ENCODE assay signal across 9 cellular contexts in genomic region chr6:24908555-24908954, GRCh38. TPM values are rescaled to one million over a fixed set of nuclear protein-coding genes. Genes with fewer than 3 reads are reported as not detected.
DNase-seq lines count a peak whose midpoint lies in the region; ATAC-seq, FAIRE-seq and TF ChIP-seq lines count a peak whose summit lies in the region.
"Had no signal": no experiment of that assay in that cellular context is flagged by ENCODE, and none has a peak within 500 bp of the region (broad histone marks: within the 10 kb centered on the region; RNA-seq: fewer than 3 reads in every experiment).

No MANE protein-coding gene starts in this region.

- H3K27me3 ChIP-seq in astrocyte (ENCODE audit: insufficient read depth, low read length) (peaks cover 8% of the 10 kb centered on the region), neuron (ENCODE audit: insufficient read depth, low read length) (no peaks in the 10 kb centered on the region)

- H4K20me1 ChIP-seq in astrocyte (ENCODE audit: insufficient read depth, low read length) = no peaks in the 10 kb centered on the region

- H3K79me2 ChIP-seq in astrocyte (ENCODE audit: insufficient read depth, low read length) = no peaks in the 10 kb centered on the region

- H3K4me3 ChIP-seq in astrocyte (ENCODE audit: insufficient read depth, low read depth, low read length) = no peak overlapping the region
- H3K4me3 ChIP-seq in neuron (ENCODE audit: low read length) = no peak overlapping the region

- H3K4me1 Mint-ChIP-seq in CD14-positive monocyte (peaks cover 90% of the 10 kb centered on the region), HFFc6 (ENCODE audit: low read depth) (peaks cover 55% of the 10 kb centered on the region), astrocyte (ENCODE audit: low read depth, unreplicated experiment) (peaks cover 3% of the 10 kb centered on the region)

- H3K9me3 Mint-ChIP-seq in CD14-positive monocyte (peaks cover 0 to 3% (median 2%) of the 10 kb centered on the region in 7 donors), HFFc6 (no peaks in the 10 kb centered on the region; the same call in 1 of the 2 replicates), astrocyte (ENCODE audit: unreplicated experiment) (peaks cover 2% of the 10 kb centered on the region)

- FAIRE-seq in astrocyte (lab: Jason Lieb, UNC) = no peak

- H3K4me1 ChIP-seq in astrocyte (ENCODE audit: insufficient read depth, low read length) (peaks cover 6% of the 10 kb centered on the region), neuron (ENCODE audit: insufficient read depth, low read length) (peaks cover 45% of the 10 kb centered on the region)

- H3K27ac Mint-ChIP-seq in CD14-positive monocyte = peak overlapping the region; percentile 84 to 95 (median 92)
- H3K27ac Mint-ChIP-seq in HFFc6 = peak overlapping the region; percentile 66
- H3K27ac Mint-ChIP-seq in astrocyte (ENCODE audit: unreplicated experiment) = no peak overlapping the region

- TF ChIP-seq CTCF in CD14-positive monocyte (IDR thresholded peaks at IDR 0.05) (no peak), HFFc6 (IDR thresholded peaks at IDR 0.05) (no peak), astrocyte (IDR thresholded peaks at IDR 0.05; ENCODE audit: insufficient read depth, low read depth, low read length) (no peak)

- no peak overlapping the region for H3K27ac ChIP-seq in astrocyte (ENCODE audit: low read depth, low read length)

- intact Hi-C loops in CD14-positive monocyte (cut with micrococcal nuclease) = no loop called here
- intact Hi-C loops in posterior vena cava (cut with DNase I) = no loop called here

- H3K9me3 ChIP-seq in astrocyte (ENCODE audit: insufficient read depth, low read depth, low read length) (no peaks in the 10 kb centered on the region), neuron (ENCODE audit: low read length) (peaks cover 7% of the 10 kb centered on the region)

- DNase-seq in CD14-positive monocyte (ENCODE audit: low spot score) (no peak), HFFc6 (peak; percentile 43), astrocyte (ENCODE audit: low read depth) (no peak), posterior vena cava (ENCODE audit: low spot score) (no peak), Kasumi-1 (lab: John Stamatoyannopoulos, UW) (no peak), germinal center (ENCODE audit: low spot score) (no peak)
- DNase-seq: NCI-H1436 had no signal

- H3K9ac ChIP-seq in astrocyte (ENCODE audit: low read length) = no peak overlapping the region

- no peak for ATAC-seq in HG03095 (IDR thresholded peaks at IDR 0.05; ENCODE audit: unreplicated experiment)

- H3K36me3 Mint-ChIP-seq in CD14-positive monocyte (peaks cover 65 to 78% of the 10 kb centered on the region in 2 donors), HFFc6 (ENCODE audit: low read depth) (peaks cover 18% of the 10 kb centered on the region), astrocyte (ENCODE audit: low read depth, unreplicated experiment) (no peaks in the 10 kb centered on the region)

- H3K36me3 ChIP-seq in astrocyte (ENCODE audit: insufficient read depth, low read length) (no peaks in the 10 kb centered on the region), neuron (ENCODE audit: insufficient read depth, low read length) (no peaks in the 10 kb centered on the region)

- H3K4me3 Mint-ChIP-seq in CD14-positive monocyte = peak overlapping the region; percentile 37 to 61
- H3K4me3 Mint-ChIP-seq in HFFc6 = peak overlapping the region; percentile 93
- H3K4me3 Mint-ChIP-seq in astrocyte (ENCODE audit: unreplicated experiment) = no peak overlapping the region

- H2AFZ ChIP-seq in astrocyte (ENCODE audit: low read depth, low read length) (no peak overlapping the region), neuron (ENCODE audit: low read depth, low read length) (peak overlapping the region; percentile 11)

- H3K27me3 Mint-ChIP-seq in CD14-positive monocyte (ENCODE audit: low read depth in 3 of 3) (no peaks in the 10 kb centered on the region), HFFc6 (ENCODE audit: insufficient read depth) (peaks cover 12% of the 10 kb centered on the region), astrocyte (ENCODE audit: low read depth, unreplicated experiment) (peaks cover 44% of the 10 kb centered on the region)

- peak overlapping the region; percentile 43 for H3K4me2 ChIP-seq in astrocyte (ENCODE audit: low read length)

RNA-seq across cellular contexts. Expression of gene RIPOR2, which starts 27.2 kb away (rescaled TPM):
- polyA plus RNA-seq in CD14-positive monocyte = 100 to 1,000 TPM; 154 to 179 TPM
- 10 to 100 TPM in 4 of 6 experiments, 1 to 10 TPM in 2; 9.1 to 20.7 (median 10.2) TPM for total RNA-seq in HFFc6 (2021; fragmentation: NEBNext Ultra II Directional; extraction: Animal tissue kit (Norgen Biotek cat#: 25700))
- total RNA-seq in astrocyte = 0.29 and 0.95 TPM in 2 replicates
- 10 to 100 TPM; 11.8 to 14.9 TPM for total RNA-seq in posterior vena cava
